ENCODE assay signal across 35 cellular contexts in genomic region chr1:166350490-166350889, GRCh38.
DNase-seq lines count a peak whose midpoint lies in the region; TF ChIP-seq lines count a peak whose summit lies in the region.
"Had no signal": no experiment of that assay in that cellular context is flagged by ENCODE, and none has a peak within 500 bp of the region (broad histone marks: within the 10 kb centered on the region; RNA-seq: fewer than 3 reads in every experiment).

No MANE protein-coding gene starts in this region.

- no peak overlapping the region for H3K23ac ChIP-seq in H9 (ENCODE audit: insufficient read length, low read depth, low read length)

- no peak overlapping the region for H3K18ac ChIP-seq in H9 (ENCODE audit: insufficient read length, low read depth, low read length)

- H2BK20ac ChIP-seq in H9 (ENCODE audit: low read depth, low read length, poor library complexity, severe bottlenecking): no peak overlapping the region

- no peak overlapping the region for H2BK5ac ChIP-seq in H9 (ENCODE audit: insufficient read length, low read length)

- H3K4me1 Mint-ChIP-seq in H9: peaks cover 8 to 13% of the 10 kb centered on the region in 2 experiments
- H3K4me1 Mint-ChIP-seq in nephron progenitor cell: no peaks in the 10 kb centered on the region
- H3K4me1 Mint-ChIP-seq: activated B cell treated with CpG ODN at 0.5 μM for 24 hours; activated CD4-positive, alpha-beta T cell treated with anti-CD3 and anti-CD28 coated beads, Interleukin-2, amount 10 ng/mL, durations not matched to agents 7 days and 5 days; B cell; CD8-positive, alpha-beta memory T cell; immature natural killer cell; natural killer cell had no signal

- H3K56ac ChIP-seq in H9 (ENCODE audit: insufficient read length, low read depth, low read length): no peak overlapping the region

- no peak overlapping the region for H4K8ac ChIP-seq in H9 (replicated peaks; ENCODE audit: insufficient read length, low read depth, low read length)

- no peak overlapping the region for H3T11ph ChIP-seq in H9 (ENCODE audit: low read length)

- H4K5ac ChIP-seq in H9 (ENCODE audit: insufficient read length, low read depth, low read length): no peak overlapping the region

- DNase-seq in NCI-H2171 treated with DMSO at 0.1 percent for 48 hours (lab: John Stamatoyannopoulos, UW) (peak; percentile 40), NCI-H2171 (lab: John Stamatoyannopoulos, UW) (no peak), H9 (peak; percentile 36), NCI-H82 (lab: John Stamatoyannopoulos, UW) (peak; percentile 76), nephron progenitor cell (peak; percentile 20), GM10266 (ENCODE audit: extremely low spot score) (no peak), SKM-1 treated with dmso at 0.1 percent for 144 hours (lab: John Stamatoyannopoulos, UW; ENCODE audit: unreplicated experiment) (no peak), left ventricle myocardium inferior (no peak)
- DNase-seq: activated B cell treated with CpG ODN at 0.5 μM for 24 hours; activated CD4-positive, alpha-beta T cell treated with anti-CD3 and anti-CD28 coated beads, Interleukin-2, amount 10 ng/mL, durations not matched to agents 7 days and 5 days; activated gamma-delta T cell; activated T-cell treated with anti-CD3 and anti-CD28 coated beads, Interleukin-2, amount 50 U/mL, for 1 hour; caudate nucleus; CD8-positive, alpha-beta memory T cell; effector CD8-positive, alpha-beta T cell; immature natural killer cell; left cardiac atrium; mammary epithelial cell; mucosa of descending colon; natural killer cell; NCI-H1092; NCI-H2029 treated with DMSO at 0.1 percent for 48 hours; NCI-H446 treated with DMSO at 0.1 percent for 48 hours; SHP77 treated with DMSO at 0.1 percent for 48 hours; stimulated activated CD4-positive, alpha-beta T cell treated with anti-CD3 and anti-CD28 coated beads, Interleukin-15, amount 100 ng/mL, for 24 hours; stimulated activated CD4-positive, alpha-beta T cell treated with anti-CD3 and anti-CD28 coated beads, Interleukin-4, amount 100 ng/mL, for 4 hours; T1000; tibial artery had no signal

- H3K27ac Mint-ChIP-seq in H9 (peak overlapping the region in 1 of 3 experiments; percentile 14; a peak in 2 of 7 replicates), nephron progenitor cell (no peak overlapping the region)
- H3K27ac Mint-ChIP-seq: activated B cell treated with CpG ODN at 0.5 μM for 24 hours; activated CD4-positive, alpha-beta T cell treated with anti-CD3 and anti-CD28 coated beads, Interleukin-2, amount 10 ng/mL, durations not matched to agents 7 days and 5 days; B cell; CD8-positive, alpha-beta memory T cell; immature natural killer cell; natural killer cell had no signal

- H4K91ac ChIP-seq in H9 (ENCODE audit: insufficient read length, low read depth, low read length): no peak overlapping the region

- intact Hi-C loops in left ventricle myocardium inferior (cut with micrococcal nuclease): no loop called here

- H3K4ac ChIP-seq in H9 (ENCODE audit: low read depth, low read length): no peak overlapping the region

- H4K20me1 ChIP-seq in H9 (ENCODE audit: control insufficient read depth, insufficient read depth, insufficient read length): no peaks in the 10 kb centered on the region

- no peaks in the 10 kb centered on the region for H3K27me3 ChIP-seq in H9 (ENCODE audit: insufficient read depth, low read length)
- H3K27me3 ChIP-seq in left ventricle myocardium inferior (ENCODE audit: low read depth): no peaks in the 10 kb centered on the region
- H3K27me3 ChIP-seq: gastroesophageal sphincter, hepatocyte, tibial artery, vagina had no signal

- H3K79me1 ChIP-seq in H9 (ENCODE audit: insufficient read depth, low read depth, low read length, poor library complexity, severe bottlenecking): no peaks in the 10 kb centered on the region

- no peaks in the 10 kb centered on the region for H3K4me1 ChIP-seq in H9 (ENCODE audit: insufficient read depth, low read length)
- H3K4me1 ChIP-seq in left ventricle myocardium inferior: no peaks in the 10 kb centered on the region
- H3K4me1 ChIP-seq: A549, gastroesophageal sphincter, tibial artery, vagina had no signal

- H3K4me3 Mint-ChIP-seq in H9 (no peak overlapping the region), nephron progenitor cell (no peak overlapping the region)
- H3K4me3 Mint-ChIP-seq: activated B cell treated with CpG ODN at 0.5 μM for 24 hours; activated CD4-positive, alpha-beta T cell treated with anti-CD3 and anti-CD28 coated beads, Interleukin-2, amount 10 ng/mL, durations not matched to agents 7 days and 5 days; B cell; CD8-positive, alpha-beta memory T cell; immature natural killer cell; natural killer cell had no signal

- no peaks in the 10 kb centered on the region for H3K9me3 ChIP-seq in H9 (ENCODE audit: control insufficient read depth, low read depth, low read length)
- peaks cover 13% of the 10 kb centered on the region for H3K9me3 ChIP-seq in left ventricle myocardium inferior (replicated peaks)
- H3K9me3 ChIP-seq: A549, mucosa of descending colon, vagina had no signal

- H3K4me3 ChIP-seq in left ventricle myocardium inferior: no peak overlapping the region
- H3K4me3 ChIP-seq: A549, coronary artery, gastroesophageal sphincter, hepatocyte, K562, mucosa of descending colon, tibial artery, vagina had no signal

- no CpG with 5 or more reads among the region's 5 CpGs for WGBS in H9 (ENCODE audit: extremely low coverage, insufficient read length, low lambda C conversion rate)

- H3K9me3 Mint-ChIP-seq in H9 (no peaks in the 10 kb centered on the region), nephron progenitor cell (peaks cover 3% of the 10 kb centered on the region)
- H3K9me3 Mint-ChIP-seq: activated B cell treated with CpG ODN at 0.5 μM for 24 hours; activated CD4-positive, alpha-beta T cell treated with anti-CD3 and anti-CD28 coated beads, Interleukin-2, amount 10 ng/mL, durations not matched to agents 7 days and 5 days had no signal

- no peaks in the 10 kb centered on the region for H3K79me2 ChIP-seq in H9 (ENCODE audit: insufficient read depth, low read length)
- H3K79me2 ChIP-seq: hepatocyte had no signal

- no peak for TF ChIP-seq CTCF in H9 (conservative IDR thresholded peaks at IDR 0.05)
- no peak for TF ChIP-seq CTCF in nephron progenitor cell (IDR thresholded peaks at IDR 0.05)
- TF ChIP-seq CTCF in GM10266 (IDR thresholded peaks at IDR 0.05; ENCODE audit: control insufficient read depth, insufficient read depth, low read depth, missing control alignments): no peak
- no peak for TF ChIP-seq CTCF in left ventricle myocardium inferior (IDR thresholded peaks at IDR 0.05; ENCODE audit: borderline replicate concordance)

- H3K23me2 ChIP-seq in H9 (ENCODE audit: insufficient read length, low read depth, low read length, poor library complexity, severe bottlenecking): no peaks in the 10 kb centered on the region

- H2BK15ac ChIP-seq in H9 (ENCODE audit: low read depth, low read length): no peak overlapping the region

- no peak overlapping the region for H3K4me2 ChIP-seq in H9 (ENCODE audit: insufficient read depth, insufficient read length, low read length)
- H3K4me2 ChIP-seq: A549, hepatocyte had no signal

- no peak overlapping the region for H3K9ac ChIP-seq in H9 (ENCODE audit: extremely low read depth, insufficient read length, low read length)

- H2BK12ac ChIP-seq in H9 (ENCODE audit: insufficient read length, low read depth, low read length): no peak overlapping the region

- H3K36me3 ChIP-seq in left ventricle myocardium inferior: no peaks in the 10 kb centered on the region
- H3K36me3 ChIP-seq: gastroesophageal sphincter, tibial artery, vagina had no signal

- no peaks in the 10 kb centered on the region for H3K36me3 Mint-ChIP-seq in H9 (ENCODE audit: insufficient read depth in 1 of 3, low read depth in 3 of 3)
- no peaks in the 10 kb centered on the region for H3K36me3 Mint-ChIP-seq in nephron progenitor cell (ENCODE audit: low read depth)
- H3K36me3 Mint-ChIP-seq: CD8-positive, alpha-beta memory T cell; immature natural killer cell; natural killer cell had no signal

- H3K27ac ChIP-seq in H9 (ENCODE audit: insufficient read length, low read depth, low read length) (no peak overlapping the region), left ventricle myocardium inferior (replicated peaks) (no peak overlapping the region)
- H3K27ac ChIP-seq: A549, coronary artery, gastroesophageal sphincter, hepatocyte, tibial artery, vagina had no signal

- H3K27me3 Mint-ChIP-seq in H9 (ENCODE audit: low read depth) (no peaks in the 10 kb centered on the region), nephron progenitor cell (ENCODE audit: low read depth, poor library complexity) (peaks cover 7% of the 10 kb centered on the region)
- H3K27me3 Mint-ChIP-seq: activated B cell treated with CpG ODN at 0.5 μM for 24 hours; activated CD4-positive, alpha-beta T cell treated with anti-CD3 and anti-CD28 coated beads, Interleukin-2, amount 10 ng/mL, durations not matched to agents 7 days and 5 days; B cell had no signal

- H2AFZ ChIP-seq in H9 (ENCODE audit: low read length): no peak overlapping the region
- H2AFZ ChIP-seq: hepatocyte had no signal

- H2AK5ac ChIP-seq in H9 (ENCODE audit: insufficient read length, low read length): no peak overlapping the region

- H2BK120ac ChIP-seq in H9 (ENCODE audit: low read depth, low read length, poor library complexity, severe bottlenecking): peak overlapping the region; percentile 56

- no peak overlapping the region for H3K14ac ChIP-seq in H9 (ENCODE audit: insufficient read depth, low read length)

Comparison
In these comparisons a context has a peak if more than half of its experiments do, and no peak if none do; other contexts are left out.
1. DNase-seq: peak in NCI-H2171 treated with DMSO at 0.1 percent for 48 hours (single experiment), H9 (single experiment), NCI-H82 (single experiment) and nephron progenitor cell (single experiment); none in NCI-H2171 (single experiment), GM10266 (single experiment), SKM-1 treated with dmso at 0.1 percent for 144 hours (single experiment) and left ventricle myocardium inferior (single experiment).